30 cellular contexts compared by ENCODE assay signal in genomic region chr1:54839824-54840223, GRCh38. TPM values are rescaled to one million over a fixed set of nuclear protein-coding genes. Genes with fewer than 3 reads are reported as not detected.
"Had no signal": no experiment of that assay in that cellular context is flagged by ENCODE, and none has a peak within 500 bp of the region (broad histone marks: within the 10 kb centered on the region; RNA-seq: fewer than 3 reads in every experiment).

No MANE protein-coding gene starts in this region.

- H3K27me3 ChIP-seq: brain microvascular endothelial cell, MG63 had no signal

- ATAC-seq: activated T-cell treated with anti-CD3 and anti-CD28 coated beads, Interleukin-2, amount 50 U/mL, for 72 hours; Panc1; Right ventricle myocardium inferior; T-cell had no signal

- H3K9me3 Mint-ChIP-seq: activated CD4-positive, alpha-beta memory T cell treated with anti-CD3 and anti-CD28 coated beads for 36 hours; activated CD4-positive, alpha-beta T cell treated with anti-CD3 and anti-CD28 coated beads, Interleukin-2, amount 10 ng/mL, durations not matched to agents 7 days and 5 days; activated naive CD4-positive, alpha-beta T cell treated with anti-CD3 and anti-CD28 coated beads, Interleukin-2, amount 10 ng/mL, durations not matched to agents 7 days and 5 days; activated naive CD8-positive, alpha-beta T cell treated with anti-CD3 and anti-CD28 coated beads for 36 hours; activated T-cell treated with anti-CD3 and anti-CD28 coated beads, Interleukin-2, amount 50 U/mL, for 72 hours; activated T-helper 2 cell treated with anti-CD3 and anti-CD28 coated beads, Interferon-gamma antibody, Interleukin-2, Interleukin-4, amounts not matched to agents 10 μg/mL and 5 μg/mL and 100 μg/mL, durations not matched to agents 14 hours and 24 hours and 36 hours; T-cell had no signal

- H3K4me3 ChIP-seq: MG63, SK-N-MC had no signal

- H3K4me3 Mint-ChIP-seq: activated CD4-positive, alpha-beta memory T cell treated with anti-CD3 and anti-CD28 coated beads for 36 hours; activated CD4-positive, alpha-beta T cell treated with anti-CD3 and anti-CD28 coated beads, Interleukin-2, amount 10 ng/mL, durations not matched to agents 7 days and 5 days; activated naive CD4-positive, alpha-beta T cell treated with anti-CD3 and anti-CD28 coated beads, Interleukin-2, amount 10 ng/mL, durations not matched to agents 7 days and 5 days; activated naive CD8-positive, alpha-beta T cell treated with anti-CD3 and anti-CD28 coated beads for 36 hours; activated T-cell treated with anti-CD3 and anti-CD28 coated beads, Interleukin-2, amount 50 U/mL, for 72 hours; T-cell had no signal

- H3K36me3 Mint-ChIP-seq: activated CD4-positive, alpha-beta memory T cell treated with anti-CD3 and anti-CD28 coated beads for 36 hours; activated naive CD4-positive, alpha-beta T cell treated with anti-CD3 and anti-CD28 coated beads, Interleukin-2, amount 10 ng/mL, durations not matched to agents 7 days and 5 days; activated naive CD8-positive, alpha-beta T cell treated with anti-CD3 and anti-CD28 coated beads for 36 hours had no signal

- H3K27ac ChIP-seq: brain microvascular endothelial cell, KMS-11, SK-N-MC, VCaP had no signal

- H3K27ac Mint-ChIP-seq: activated CD4-positive, alpha-beta memory T cell treated with anti-CD3 and anti-CD28 coated beads for 36 hours; activated CD4-positive, alpha-beta T cell treated with anti-CD3 and anti-CD28 coated beads, Interleukin-2, amount 10 ng/mL, durations not matched to agents 7 days and 5 days; activated naive CD4-positive, alpha-beta T cell treated with anti-CD3 and anti-CD28 coated beads, Interleukin-2, amount 10 ng/mL, durations not matched to agents 7 days and 5 days; activated naive CD8-positive, alpha-beta T cell treated with anti-CD3 and anti-CD28 coated beads for 36 hours; activated T-cell treated with anti-CD3 and anti-CD28 coated beads, Interleukin-2, amount 50 U/mL, for 72 hours; activated T-helper 2 cell treated with anti-CD3 and anti-CD28 coated beads, Interferon-gamma antibody, Interleukin-2, Interleukin-4, amounts not matched to agents 10 μg/mL and 5 μg/mL and 100 μg/mL, durations not matched to agents 14 hours and 24 hours and 36 hours; T-cell had no signal

- H3K4me1 Mint-ChIP-seq: activated CD4-positive, alpha-beta T cell treated with anti-CD3 and anti-CD28 coated beads, Interleukin-2, amount 10 ng/mL, durations not matched to agents 7 days and 5 days; activated naive CD4-positive, alpha-beta T cell treated with anti-CD3 and anti-CD28 coated beads, Interleukin-2, amount 10 ng/mL, durations not matched to agents 7 days and 5 days; activated naive CD8-positive, alpha-beta T cell treated with anti-CD3 and anti-CD28 coated beads for 36 hours; T-cell had no signal

- H3K36me3 ChIP-seq: brain microvascular endothelial cell, MG63 had no signal

- H3K9me3 ChIP-seq: MG63 had no signal

- DNase-seq: activated CD4-positive, alpha-beta memory T cell treated with anti-CD3 and anti-CD28 coated beads for 36 hours; activated CD4-positive, alpha-beta T cell treated with anti-CD3 and anti-CD28 coated beads, Interleukin-2, amount 10 ng/mL, durations not matched to agents 7 days and 5 days; activated CD4-positive, CD25-positive, alpha-beta regulatory T cell; activated CD8-positive, alpha-beta memory T cell treated with anti-CD3 and anti-CD28 coated beads for 24 hours; activated gamma-delta T cell treated with Interleukin-2 at 50 U/mL for 16 hours; activated naive CD4-positive, alpha-beta T cell treated with anti-CD3 and anti-CD28 coated beads, Interleukin-2, amount 10 ng/mL, durations not matched to agents 7 days and 5 days; activated naive CD8-positive, alpha-beta T cell treated with anti-CD3 and anti-CD28 coated beads for 36 hours; activated T-cell treated with anti-CD3 and anti-CD28 coated beads, Interleukin-2, amount 50 U/mL, for 72 hours; brain microvascular endothelial cell; MG63; MV-4-11; NCI-H1092 treated with DMSO at 0.1 percent for 48 hours; NCI-H1417 treated with DMSO at 0.1 percent for 48 hours; NCI-H1694; NCI-H2029; NCI-H2107; NCI-H2171 treated with DMSO at 0.1 percent for 48 hours; NCI-H226; NCI-H526; NCI-H774; RPMI8226; T-cell had no signal

RNA-seq across cellular contexts. Expression of gene TTC22, which starts 38.7 kb away (rescaled TPM):
- total RNA-seq: NCI-H460, OCI-LY7, Right ventricle myocardium inferior had no signal
